26 cellular contexts compared by ENCODE assay signal in the genomic region with DNA sequence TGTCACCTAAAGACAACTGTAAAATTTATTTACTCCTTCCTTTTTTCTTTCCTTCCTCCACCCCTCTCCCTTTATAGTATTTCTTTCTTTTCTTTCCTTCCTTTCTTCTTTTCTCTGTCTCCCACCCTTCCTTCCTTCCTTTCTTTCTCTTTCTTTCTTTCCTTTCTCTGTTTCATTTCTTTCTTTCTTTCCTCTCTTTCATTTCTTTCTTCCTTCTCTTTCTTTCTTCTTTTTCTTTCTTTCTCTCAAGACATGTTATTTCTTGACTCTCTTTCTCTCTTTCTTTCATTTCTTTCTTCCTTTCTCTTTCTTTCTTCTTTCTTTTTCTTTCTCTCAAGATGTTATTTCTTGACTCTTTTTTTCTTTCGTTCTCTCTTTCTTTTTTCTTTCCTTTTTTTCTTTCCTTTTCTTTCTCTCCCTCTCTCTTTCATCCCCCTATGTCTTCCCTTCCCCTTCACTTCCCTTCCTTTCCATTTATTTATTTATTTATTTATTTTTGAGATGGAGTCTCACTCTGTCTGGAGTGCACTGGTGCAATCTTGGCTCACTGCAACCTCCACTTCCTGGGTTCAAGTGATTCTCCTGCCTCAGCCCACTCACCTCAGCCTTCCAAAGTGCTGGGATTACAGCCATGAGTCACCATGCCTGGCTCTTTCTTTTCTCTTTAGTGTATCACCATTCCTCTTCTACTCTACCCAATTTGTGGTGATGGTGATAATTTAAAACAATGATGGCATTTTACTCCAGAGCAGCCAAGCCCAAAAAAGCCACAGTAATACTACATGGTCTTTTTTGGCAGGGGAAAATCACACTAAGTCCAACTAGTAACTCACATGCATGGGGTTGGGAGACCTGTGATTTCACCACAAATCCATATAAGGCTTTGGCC.
DNase-seq lines count a peak whose midpoint lies in the region; ATAC-seq and TF ChIP-seq lines count a peak whose summit lies in the region.
"Had no signal": no experiment of that assay in that cellular context is flagged by ENCODE, and none has a peak within 500 bp of the region (broad histone marks: within the 10 kb centered on the region; RNA-seq: fewer than 3 reads in every experiment).

No MANE protein-coding gene starts in this region.

- no peaks in the 10 kb centered on the region for H4K20me1 ChIP-seq in GM23338 (replicated peaks; ENCODE audit: insufficient read depth)

- intact Hi-C loops in left ventricle myocardium superior (cut with micrococcal nuclease) = no loop called here

- no peak for ATAC-seq in GM23338
- ATAC-seq in GM21367 (IDR thresholded peaks at IDR 0.05; ENCODE audit: unreplicated experiment) = no peak
- no peak for ATAC-seq in left ventricle myocardium superior
- ATAC-seq: activated CD4-positive, CD25-positive, alpha-beta regulatory T cell treated with anti-CD3 and anti-CD28 coated beads, Interleukin-2, amount 50 U/mL, for 24 hours; mucosa of descending colon had no signal

- H3K4me2 ChIP-seq in GM23338 = no peak overlapping the region

- H3K36me3 Mint-ChIP-seq in GM23338 (ENCODE audit: low read depth) = no peaks in the 10 kb centered on the region

- H3K4me1 ChIP-seq in GM23338 (ENCODE audit: insufficient read depth) = peaks cover 3% of the 10 kb centered on the region; the same call in 1 of the 2 replicates
- H3K4me1 ChIP-seq: stomach, tibial artery had no signal

- H3K27me3 ChIP-seq in GM23338 (ENCODE audit: insufficient read depth) = no peaks in the 10 kb centered on the region
- H3K27me3 ChIP-seq: ovary, stomach, tibial artery had no signal

- H3K27ac Mint-ChIP-seq in GM23338 = no peak overlapping the region; the same call in 1 of the 2 replicates
- H3K27ac Mint-ChIP-seq: dendritic cell treated with granulocyte-macrophage colony-stimulating factor and Interleukin-4, amounts not matched to agents 40 ng/mL and 50 ng/mL, for 4 days; nephron had no signal

- no peak for TF ChIP-seq CTCF in GM23338 (conservative IDR thresholded peaks at IDR 0.05; ENCODE audit: low read depth in 2 of 2)

- no peaks in the 10 kb centered on the region; the same call in 2 of the 3 replicates for H3K9me3 Mint-ChIP-seq in GM23338
- H3K9me3 Mint-ChIP-seq: H9, nephron had no signal

- H3F3A ChIP-seq in GM23338 (replicated peaks; ENCODE audit: low read depth) = no peaks in the 10 kb centered on the region

- H3K27ac ChIP-seq in GM23338 (ENCODE audit: low read depth) (no peak overlapping the region), caudate nucleus (ENCODE audit: low read depth, low read length) (no peak overlapping the region)
- H3K27ac ChIP-seq: C4-2B, ovary, stomach, tibial artery had no signal

- H3K4me3 Mint-ChIP-seq in GM23338 = no peak overlapping the region
- H3K4me3 Mint-ChIP-seq: dendritic cell treated with granulocyte-macrophage colony-stimulating factor and Interleukin-4, amounts not matched to agents 40 ng/mL and 50 ng/mL, for 4 days; H9; nephron had no signal

- DNase-seq in AG20443 (ENCODE audit: low spot score) = peak; percentile 34
- no peak for DNase-seq in GM23338 (ENCODE audit: low spot score)
- DNase-seq in astrocyte of the hippocampus (ENCODE audit: low read depth, low spot score) = peak; percentile 47
- peak; percentile 54 for DNase-seq in islet precursor cell
- no peak for DNase-seq in left ventricle myocardium superior
- DNase-seq in caudate nucleus (lab: John Stamatoyannopoulos, UW) = no peak
- DNase-seq: activated CD4-positive, alpha-beta T cell treated with anti-CD3 and anti-CD28 coated beads, Interleukin-2, amount 50 U/mL, for 48 hours; activated naive CD4-positive, alpha-beta T cell treated with anti-CD3 and anti-CD28 coated beads, Interleukin-2, amount 50 U/mL, for 16 hours; Calu3; central memory CD4-positive, alpha-beta T cell; DND-41; H9; KBM-7; mucosa of descending colon; NCI-H1436 treated with DMSO at 0.1 percent for 48 hours; NCI-H774; ovary; retina; stimulated activated CD4-positive, alpha-beta T cell treated with anti-CD3 and anti-CD28 coated beads, Interleukin-2, amount 100 ng/mL, for 24 hours; stomach; tibial artery had no signal

- peak overlapping the region; percentile 47 for H2AFZ ChIP-seq in GM23338

- H3K4me3 ChIP-seq in GM23338 = no peak overlapping the region
- H3K4me3 ChIP-seq: mucosa of descending colon, ovary, stomach, tibial artery had no signal

- no peaks in the 10 kb centered on the region for H3K79me2 ChIP-seq in GM23338 (replicated peaks; ENCODE audit: insufficient read depth)

- no peaks in the 10 kb centered on the region; the same call in 2 of the 3 replicates for H3K4me1 Mint-ChIP-seq in GM23338
- H3K4me1 Mint-ChIP-seq: nephron had no signal

- no peaks in the 10 kb centered on the region for H3K27me3 Mint-ChIP-seq in GM23338 (ENCODE audit: insufficient read depth, low read depth, poor library complexity)
- H3K27me3 Mint-ChIP-seq: dendritic cell treated with granulocyte-macrophage colony-stimulating factor and Interleukin-4, amounts not matched to agents 40 ng/mL and 50 ng/mL, for 4 days had no signal

- H3K9me2 ChIP-seq in GM23338 (ENCODE audit: insufficient read depth) = no peaks in the 10 kb centered on the region

- no peaks in the 10 kb centered on the region for H3K36me3 ChIP-seq in GM23338 (ENCODE audit: insufficient read depth)
- H3K36me3 ChIP-seq: ovary, stomach, tibial artery had no signal

TF ChIP-seq in GM23338, 12 proteins besides CTCF, POLR2A, EP300 and RAD21:
- TF ChIP-seq ZNF114 (CRISPR knock-in tag; IDR thresholded peaks at IDR 0.05) (no peak), POLR2AphosphoS5 (IDR thresholded peaks at IDR 0.05; ENCODE audit: low read depth) (no peak), EZH2 (IDR thresholded peaks at IDR 0.05; ENCODE audit: low read depth, unreplicated experiment) (no peak)
- TF ChIP-seq, protein P1, sequence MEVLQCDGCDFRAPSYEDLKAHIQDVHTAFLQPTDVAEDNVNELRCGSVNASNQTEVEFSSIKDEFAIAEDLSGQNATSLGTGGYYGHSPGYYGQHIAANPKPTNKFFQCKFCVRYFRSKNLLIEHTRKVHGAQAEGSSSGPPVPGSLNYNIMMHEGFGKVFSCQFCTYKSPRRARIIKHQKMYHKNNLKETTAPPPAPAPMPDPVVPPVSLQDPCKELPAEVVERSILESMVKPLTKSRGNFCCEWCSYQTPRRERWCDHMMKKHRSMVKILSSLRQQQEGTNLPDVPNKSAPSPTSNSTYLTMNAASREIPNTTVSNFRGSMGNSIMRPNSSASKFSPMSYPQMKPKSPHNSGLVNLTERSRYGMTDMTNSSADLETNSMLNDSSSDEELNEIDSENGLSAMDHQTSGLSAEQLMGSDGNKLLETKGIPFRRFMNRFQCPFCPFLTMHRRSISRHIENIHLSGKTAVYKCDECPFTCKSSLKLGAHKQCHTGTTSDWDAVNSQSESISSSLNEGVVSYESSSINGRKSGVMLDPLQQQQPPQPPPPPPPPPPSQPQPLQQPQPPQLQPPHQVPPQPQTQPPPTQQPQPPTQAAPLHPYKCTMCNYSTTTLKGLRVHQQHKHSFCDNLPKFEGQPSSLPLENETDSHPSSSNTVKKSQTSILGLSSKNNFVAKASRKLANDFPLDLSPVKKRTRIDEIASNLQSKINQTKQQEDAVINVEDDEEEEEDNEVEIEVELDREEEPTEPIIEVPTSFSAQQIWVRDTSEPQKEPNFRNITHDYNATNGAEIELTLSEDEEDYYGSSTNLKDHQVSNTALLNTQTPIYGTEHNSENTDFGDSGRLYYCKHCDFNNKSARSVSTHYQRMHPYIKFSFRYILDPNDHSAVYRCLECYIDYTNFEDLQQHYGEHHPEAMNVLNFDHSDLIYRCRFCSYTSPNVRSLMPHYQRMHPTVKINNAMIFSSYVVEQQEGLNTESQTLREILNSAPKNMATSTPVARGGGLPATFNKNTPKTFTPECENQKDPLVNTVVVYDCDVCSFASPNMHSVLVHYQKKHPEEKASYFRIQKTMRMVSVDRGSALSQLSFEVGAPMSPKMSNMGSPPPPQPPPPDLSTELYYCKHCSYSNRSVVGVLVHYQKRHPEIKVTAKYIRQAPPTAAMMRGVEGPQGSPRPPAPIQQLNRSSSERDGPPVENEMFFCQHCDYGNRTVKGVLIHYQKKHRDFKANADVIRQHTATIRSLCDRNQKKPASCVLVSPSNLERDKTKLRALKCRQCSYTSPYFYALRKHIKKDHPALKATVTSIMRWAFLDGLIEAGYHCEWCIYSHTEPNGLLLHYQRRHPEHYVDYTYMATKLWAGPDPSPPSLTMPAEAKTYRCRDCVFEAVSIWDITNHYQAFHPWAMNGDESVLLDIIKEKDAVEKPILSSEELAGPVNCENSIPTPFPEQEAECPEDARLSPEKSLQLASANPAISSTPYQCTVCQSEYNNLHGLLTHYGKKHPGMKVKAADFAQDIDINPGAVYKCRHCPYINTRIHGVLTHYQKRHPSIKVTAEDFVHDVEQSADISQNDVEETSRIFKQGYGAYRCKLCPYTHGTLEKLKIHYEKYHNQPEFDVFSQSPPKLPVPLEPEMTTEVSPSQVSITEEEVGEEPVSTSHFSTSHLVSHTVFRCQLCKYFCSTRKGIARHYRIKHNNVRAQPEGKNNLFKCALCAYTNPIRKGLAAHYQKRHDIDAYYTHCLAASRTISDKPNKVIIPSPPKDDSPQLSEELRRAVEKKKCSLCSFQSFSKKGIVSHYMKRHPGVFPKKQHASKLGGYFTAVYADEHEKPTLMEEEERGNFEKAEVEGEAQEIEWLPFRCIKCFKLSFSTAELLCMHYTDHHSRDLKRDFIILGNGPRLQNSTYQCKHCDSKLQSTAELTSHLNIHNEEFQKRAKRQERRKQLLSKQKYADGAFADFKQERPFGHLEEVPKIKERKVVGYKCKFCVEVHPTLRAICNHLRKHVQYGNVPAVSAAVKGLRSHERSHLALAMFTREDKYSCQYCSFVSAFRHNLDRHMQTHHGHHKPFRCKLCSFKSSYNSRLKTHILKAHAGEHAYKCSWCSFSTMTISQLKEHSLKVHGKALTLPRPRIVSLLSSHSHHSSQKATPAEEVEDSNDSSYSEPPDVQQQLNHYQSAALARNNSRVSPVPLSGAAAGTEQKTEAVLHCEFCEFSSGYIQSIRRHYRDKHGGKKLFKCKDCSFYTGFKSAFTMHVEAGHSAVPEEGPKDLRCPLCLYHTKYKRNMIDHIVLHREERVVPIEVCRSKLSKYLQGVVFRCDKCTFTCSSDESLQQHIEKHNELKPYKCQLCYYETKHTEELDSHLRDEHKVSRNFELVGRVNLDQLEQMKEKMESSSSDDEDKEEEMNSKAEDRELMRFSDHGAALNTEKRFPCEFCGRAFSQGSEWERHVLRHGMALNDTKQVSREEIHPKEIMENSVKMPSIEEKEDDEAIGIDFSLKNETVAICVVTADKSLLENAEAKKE (CRISPR knock-in tag; IDR thresholded peaks at IDR 0.05) = no peak

Comparison
In these comparisons a context has a peak if more than half of its experiments do, and no peak if none do; other contexts are left out.
1. DNase-seq: peak in AG20443 (single experiment), astrocyte of the hippocampus (single experiment) and islet precursor cell (single experiment); none in GM23338 (single experiment), left ventricle myocardium superior (single experiment) and caudate nucleus (0 of 61).